17 cellular contexts compared by ENCODE assay signal in the genomic region with DNA sequence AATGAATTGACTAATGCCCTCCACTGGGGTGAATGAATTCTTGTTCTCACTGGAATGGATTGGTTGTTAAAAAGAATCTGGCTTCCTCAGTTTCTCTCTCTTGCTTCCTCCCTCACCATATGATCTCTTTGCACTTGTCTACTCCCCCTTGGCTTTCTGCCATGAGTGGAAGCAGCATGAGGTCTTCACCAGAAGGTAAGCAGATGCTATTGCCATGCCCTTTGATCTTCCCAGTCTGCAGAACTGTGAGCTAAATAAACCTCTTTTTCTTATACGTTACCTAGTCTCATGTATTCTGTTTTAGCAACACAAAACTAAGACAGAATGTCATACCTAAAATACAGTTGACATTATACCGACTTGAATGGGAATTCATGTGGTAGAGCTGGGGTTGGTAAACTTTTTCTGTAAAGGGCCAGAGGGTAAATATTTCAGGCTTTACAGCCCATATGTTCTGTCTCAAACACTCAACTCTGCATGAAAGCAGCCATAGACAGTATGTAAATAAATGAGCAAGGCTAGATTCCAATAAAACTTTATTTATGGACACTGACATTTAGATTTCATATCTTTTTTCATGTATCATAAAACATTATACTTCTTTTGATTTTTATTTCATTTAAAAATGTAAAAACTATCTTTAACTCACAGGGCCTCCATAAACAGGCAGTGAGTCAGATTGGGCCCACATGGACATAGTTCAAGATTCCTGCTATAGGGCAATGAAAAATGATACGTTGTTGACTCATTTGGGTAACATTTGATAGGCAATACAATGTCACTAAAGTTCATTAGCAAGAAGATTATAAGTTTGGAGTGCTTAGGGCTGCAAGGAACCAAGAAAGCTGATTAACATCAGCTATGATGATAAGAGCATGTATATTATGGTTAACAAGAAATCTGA.
DNase-seq lines count a peak whose midpoint lies in the region; ATAC-seq and TF ChIP-seq lines count a peak whose summit lies in the region.
"Had no signal": no experiment of that assay in that cellular context is flagged by ENCODE, and none has a peak within 500 bp of the region (broad histone marks: within the 10 kb centered on the region; RNA-seq: fewer than 3 reads in every experiment).

No MANE protein-coding gene starts in this region.

- POLR2A ChIA-PET in HEK293 (lab: Yijun Ruan, JAX): no interaction called here
- POLR2A ChIA-PET in PC-3 (lab: Charles Lee; ENCODE audit: unreplicated experiment): no interaction called here
- POLR2A ChIA-PET in A673 (lab: Charles Lee; ENCODE audit: low non-redundant PET): no interaction called here

- H3K36me3 ChIP-seq in HEK293 (ENCODE audit: control insufficient read depth in 2 of 2, insufficient read depth in 1 of 2, low read length in 2 of 2) (no peaks in the 10 kb centered on the region), PC-3 (ENCODE audit: low read depth, low read length) (no peaks in the 10 kb centered on the region), mucosa of descending colon (ENCODE audit: low read depth) (no peaks in the 10 kb centered on the region), A673 (ENCODE audit: insufficient read depth, low read length, poor library complexity, severe bottlenecking) (no peaks in the 10 kb centered on the region)

- no peak overlapping the region for H3K4me2 ChIP-seq in PC-3 (ENCODE audit: low read length)
- H3K4me2 ChIP-seq: GM23338, PC-9 had no signal

- H4K20me1 ChIP-seq in PC-3 (ENCODE audit: low read length): no peaks in the 10 kb centered on the region

- no peaks in the 10 kb centered on the region for H3K79me2 ChIP-seq in PC-3 (ENCODE audit: low read length)

- no peaks in the 10 kb centered on the region for H3K9me2 ChIP-seq in PC-3 (replicated peaks; ENCODE audit: low read length)

- no peaks in the 10 kb centered on the region for H3F3A ChIP-seq in PC-3 (ENCODE audit: low read length, unreplicated experiment)

- no peaks in the 10 kb centered on the region for H3K4me1 ChIP-seq in HEK293 (ENCODE audit: control insufficient read depth, insufficient read depth, low read length)
- peaks cover 35% of the 10 kb centered on the region for H3K4me1 ChIP-seq in PC-3 (ENCODE audit: insufficient read depth, low read length)
- H3K4me1 ChIP-seq in mucosa of descending colon (ENCODE audit: low read depth): no peaks in the 10 kb centered on the region
- no peaks in the 10 kb centered on the region for H3K4me1 ChIP-seq in A673 (ENCODE audit: insufficient read depth, low read length, poor library complexity, severe bottlenecking)

- H3K27ac ChIP-seq in HEK293 (ENCODE audit: extremely low read depth, low read depth, low read length) (no peak overlapping the region), PC-3 (ENCODE audit: low read length) (peak overlapping the region; percentile 70), A673 (ENCODE audit: low read depth, low read length, poor library complexity, severe bottlenecking) (no peak overlapping the region)
- H3K27ac ChIP-seq: 22Rv1, PC-9 had no signal

- CTCF ChIA-PET in HEK293 (lab: Yijun Ruan, JAX) (interaction anchor here (1.1 kb wide), 1 partner anchor 11 kb away, joined by 3 read pairs; no protein-coding TSS in a partner anchor), PC-3 (lab: Charles Lee) (no interaction called here), A673 (lab: Charles Lee) (no interaction called here)

- H3K27me3 ChIP-seq in PC-3 (ENCODE audit: low read length) (no peaks in the 10 kb centered on the region), A673 (replicated peaks; ENCODE audit: insufficient read depth, low read depth, low read length, poor library complexity) (no peaks in the 10 kb centered on the region)

- DNase-seq in DMS 273 (lab: John Stamatoyannopoulos, UW; ENCODE audit: unreplicated experiment) (peak; percentile 13), DMS 273 treated with DMSO at 0.1 percent for 48 hours (lab: John Stamatoyannopoulos, UW) (no peak), PC-3 (peak; percentile 59), mucosa of descending colon (no peak), A673 (ENCODE audit: low spot score) (no peak)
- no peak for DNase-seq in stimulated activated naive CD4-positive, alpha-beta T cell (lab: John Stamatoyannopoulos, UW)
- DNase-seq: NCI-H1417, NCI-H187, NCI-H2107, NCI-H345, NCI-H526, PC-9 had no signal

- BruUV-seq in PC-3 (replicated peaks; lab: Mats Ljungman, UMichigan): no TSS peak
- BruUV-seq in A673 (replicated peaks; lab: Mats Ljungman, UMichigan): no TSS peak

- intact Hi-C loops in PC-3 (cut with micrococcal nuclease): no loop called here
- intact Hi-C loops in mucosa of descending colon (cut with DNase I, micrococcal nuclease): no loop called here
- intact Hi-C loops in A673 (cut with micrococcal nuclease; ENCODE audit: unreplicated experiment): no loop called here

- TF ChIP-seq CTCF in HEK293 (tag by site-specific recombination; IDR thresholded peaks at IDR 0.05): no peak
- no peak for TF ChIP-seq CTCF in PC-3 (conservative IDR thresholded peaks at IDR 0.05; ENCODE audit: low read depth, low read length)
- TF ChIP-seq CTCF in mucosa of descending colon (IDR thresholded peaks at IDR 0.05): no peak
- no peak for TF ChIP-seq CTCF in A673 (conservative IDR thresholded peaks at IDR 0.05; ENCODE audit: low read depth, low read length)

- H3K9ac ChIP-seq in PC-3 (ENCODE audit: low read length): no peak overlapping the region

- ATAC-seq in PC-3 (peak; percentile 39), mucosa of descending colon (peak; percentile 71), HG02759 (IDR thresholded peaks at IDR 0.05; ENCODE audit: unreplicated experiment) (no peak)
- ATAC-seq: GM23338, K562 had no signal

- no peaks in the 10 kb centered on the region for H3K9me3 ChIP-seq in HEK293 (ENCODE audit: control insufficient read depth, insufficient read depth, low read depth, low read length)
- H3K9me3 ChIP-seq in PC-3 (ENCODE audit: low read length): peaks cover 5% of the 10 kb centered on the region; the same call in 1 of the 2 replicates
- H3K9me3 ChIP-seq in mucosa of descending colon: peaks cover 5% of the 10 kb centered on the region
- H3K9me3 ChIP-seq in A673 (ENCODE audit: low read depth, low read length, poor library complexity, severe bottlenecking): no peaks in the 10 kb centered on the region

- H3K4me3 ChIP-seq in HEK293 (ENCODE audit: low read depth, low read length): no peak overlapping the region
- H3K4me3 ChIP-seq in PC-3 (ENCODE audit: low read length): no peak overlapping the region
- no peak overlapping the region for H3K4me3 ChIP-seq in mucosa of descending colon
- H3K4me3 ChIP-seq in A673 (ENCODE audit: low read depth, low read length, poor library complexity, severe bottlenecking): no peak overlapping the region
- H3K4me3 ChIP-seq: GM23338, K562, PC-9 had no signal

- H2AFZ ChIP-seq in PC-3 (ENCODE audit: low read length): no peak overlapping the region
- H2AFZ ChIP-seq: GM23338, PC-9 had no signal

TF ChIP-seq in HEK293, 187 proteins besides CTCF, POLR2A, EP300 and RAD21:
- TF ChIP-seq ZSCAN23 (tag by site-specific recombination; IDR thresholded peaks at IDR 0.05) (no peak), TRIM28 (IDR thresholded peaks at IDR 0.05; ENCODE audit: borderline replicate concordance, low read length) (peak; percentile 66; the same call in 1 of the 2 replicates), TCF7L2 (IDR thresholded peaks at IDR 0.05; ENCODE audit: borderline replicate concordance, low read depth, low read length) (peak; percentile 39; the same call in 1 of the 2 replicates)
- TF ChIP-seq, protein P1, sequence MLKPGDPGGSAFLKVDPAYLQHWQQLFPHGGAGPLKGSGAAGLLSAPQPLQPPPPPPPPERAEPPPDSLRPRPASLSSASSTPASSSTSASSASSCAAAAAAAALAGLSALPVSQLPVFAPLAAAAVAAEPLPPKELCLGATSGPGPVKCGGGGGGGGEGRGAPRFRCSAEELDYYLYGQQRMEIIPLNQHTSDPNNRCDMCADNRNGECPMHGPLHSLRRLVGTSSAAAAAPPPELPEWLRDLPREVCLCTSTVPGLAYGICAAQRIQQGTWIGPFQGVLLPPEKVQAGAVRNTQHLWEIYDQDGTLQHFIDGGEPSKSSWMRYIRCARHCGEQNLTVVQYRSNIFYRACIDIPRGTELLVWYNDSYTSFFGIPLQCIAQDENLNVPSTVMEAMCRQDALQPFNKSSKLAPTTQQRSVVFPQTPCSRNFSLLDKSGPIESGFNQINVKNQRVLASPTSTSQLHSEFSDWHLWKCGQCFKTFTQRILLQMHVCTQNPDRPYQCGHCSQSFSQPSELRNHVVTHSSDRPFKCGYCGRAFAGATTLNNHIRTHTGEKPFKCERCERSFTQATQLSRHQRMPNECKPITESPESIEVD (tag by site-specific recombination; IDR thresholded peaks at IDR 0.05): 0 out of 2 replicates have a peak, but pooled peaks have one; percentile 31
- TF ChIP-seq, protein P2, sequence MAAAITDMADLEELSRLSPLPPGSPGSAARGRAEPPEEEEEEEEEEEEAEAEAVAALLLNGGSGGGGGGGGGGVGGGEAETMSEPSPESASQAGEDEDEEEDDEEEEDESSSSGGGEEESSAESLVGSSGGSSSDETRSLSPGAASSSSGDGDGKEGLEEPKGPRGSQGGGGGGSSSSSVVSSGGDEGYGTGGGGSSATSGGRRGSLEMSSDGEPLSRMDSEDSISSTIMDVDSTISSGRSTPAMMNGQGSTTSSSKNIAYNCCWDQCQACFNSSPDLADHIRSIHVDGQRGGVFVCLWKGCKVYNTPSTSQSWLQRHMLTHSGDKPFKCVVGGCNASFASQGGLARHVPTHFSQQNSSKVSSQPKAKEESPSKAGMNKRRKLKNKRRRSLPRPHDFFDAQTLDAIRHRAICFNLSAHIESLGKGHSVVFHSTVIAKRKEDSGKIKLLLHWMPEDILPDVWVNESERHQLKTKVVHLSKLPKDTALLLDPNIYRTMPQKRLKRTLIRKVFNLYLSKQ (tag by site-specific recombination; IDR thresholded peaks at IDR 0.05; ENCODE audit: borderline replicate concordance): no peak

Comparison
In these comparisons a context has a peak if more than half of its experiments do, and no peak if none do; other contexts are left out.
1. DNase-seq: peak in DMS 273 (single experiment) and PC-3 (single experiment); none in DMS 273 treated with DMSO at 0.1 percent for 48 hours (single experiment), mucosa of descending colon (0 of 3), stimulated activated naive CD4-positive, alpha-beta T cell (0 of 6) and A673 (single experiment).